In the genomic region with DNA sequence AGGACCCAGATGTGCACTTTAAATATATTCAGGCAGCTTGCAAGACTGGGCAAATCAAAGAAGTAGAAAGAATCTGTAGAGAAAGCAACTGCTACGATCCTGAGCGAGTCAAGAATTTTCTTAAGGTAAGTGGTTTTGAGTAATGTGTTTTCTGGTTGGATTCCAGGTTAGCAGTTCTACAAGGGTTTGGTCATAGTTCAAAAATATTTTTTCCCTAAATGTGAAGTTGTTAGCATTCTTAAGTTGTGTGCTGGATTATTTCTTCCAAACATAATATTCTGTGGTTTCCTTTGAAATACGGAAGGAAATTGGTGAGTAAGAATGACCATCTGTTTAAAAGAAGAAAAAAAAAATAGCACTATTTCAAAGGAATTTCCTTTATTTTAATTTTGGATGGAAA, we compare ENCODE assay signal across 8 cellular contexts. TPM values are rescaled to one million over a fixed set of nuclear protein-coding genes. Genes with fewer than 3 reads are reported as not detected.
A peak's percentile ranks its signal among the peaks of the same experiment; 100 is the strongest.
DNase-seq lines count a peak whose midpoint lies in the region; ATAC-seq, FAIRE-seq and TF ChIP-seq lines count a peak whose summit lies in the region.

No MANE protein-coding gene starts in this region.

- H3K4me1 ChIP-seq in adipocyte (ENCODE audit: control insufficient read depth, insufficient read depth, low read length): peaks cover 28% of the 10 kb centered on the region
- peaks cover 11 to 34% of the 10 kb centered on the region in 2 donors for H3K4me1 ChIP-seq in kidney (ENCODE audit: control insufficient read depth in 1 of 2, insufficient read depth in 1 of 2, low read depth in 1 of 2, low read length in 2 of 2)

- intact Hi-C loops in kidney (cut with DNase I): no loop called here

- ATAC-seq in GM19395 (IDR thresholded peaks at IDR 0.05; ENCODE audit: unreplicated experiment): no peak
- ATAC-seq in GM21447 (IDR thresholded peaks at IDR 0.05; ENCODE audit: unreplicated experiment): no peak
- ATAC-seq in HG02588 (IDR thresholded peaks at IDR 0.05; ENCODE audit: unreplicated experiment): no peak

- H3K27me3 ChIP-seq in adipocyte (replicated peaks; ENCODE audit: control insufficient read depth, insufficient read depth, low read length): no peaks in the 10 kb centered on the region

- TF ChIP-seq CTCF in kidney (IDR thresholded peaks at IDR 0.05; ENCODE audit: borderline replicate concordance, extremely low read depth, insufficient read depth): no peak

- H3K9me3 ChIP-seq in adipocyte (ENCODE audit: control insufficient read depth, low read length): no peaks in the 10 kb centered on the region
- H3K9me3 ChIP-seq in kidney (ENCODE audit: control insufficient read depth in 1 of 2, low read length in 2 of 2): no peaks in the 10 kb centered on the region

- H3K9ac ChIP-seq in adipocyte (ENCODE audit: low read length) (peak overlapping the region; percentile 43), kidney (ENCODE audit: low read length in 2 of 2) (no peak overlapping the region)

- peak overlapping the region; percentile 52 for H3K4me3 ChIP-seq in adipocyte (ENCODE audit: low read length)
- H3K4me3 ChIP-seq in kidney (ENCODE audit: low read length in 2 of 2): no peak overlapping the region

- H3K36me3 ChIP-seq in adipocyte (ENCODE audit: control insufficient read depth, insufficient read depth, low read length, severe bottlenecking) (peaks cover 96% of the 10 kb centered on the region), kidney (ENCODE audit: control insufficient read depth in 1 of 2, insufficient read depth in 2 of 2, low read length in 2 of 2) (peaks cover 18 to 34% of the 10 kb centered on the region in 2 donors)

- FAIRE-seq in kidney (lab: Jason Lieb, UNC): peak; percentile 82

- peak overlapping the region; percentile 28 to 67 for H3K27ac ChIP-seq in kidney (ENCODE audit: low read depth in 2 of 2, low read length in 2 of 2)

- DNase-seq in AG08395 (ENCODE audit: low spot score) (peak; percentile 76), HS-27A (ENCODE audit: low read depth) (peak; percentile 82), adipocyte (ENCODE audit: low read depth) (peak; percentile 81), kidney (no peak)
- DNase-seq in activated CD8-positive, alpha-beta memory T cell treated with anti-CD3 and anti-CD28 coated beads, Interleukin-2, amount 50 U/mL, for 48 hours: no peak

RNA-seq across cellular contexts. Expression of gene PTRH2, which starts 38.4 kb away (rescaled TPM):
- total RNA-seq in kidney: 17.3 TPM
- 27.6 TPM for polyA plus RNA-seq in kidney (ENCODE audit: insufficient read depth, low read depth, low replicate concordance)

RNA-seq across cellular contexts. Expression of gene VMP1, which starts 38.6 kb away (rescaled TPM):
- total RNA-seq in kidney: 338 TPM
- polyA plus RNA-seq in kidney (ENCODE audit: insufficient read depth, low read depth, low replicate concordance): 96.4 TPM

RNA-seq across cellular contexts. Expression of gene CLTC, which starts 49.1 kb away (rescaled TPM):
- 259 TPM for total RNA-seq in kidney
- polyA plus RNA-seq in kidney (ENCODE audit: insufficient read depth, low read depth, low replicate concordance): 213 TPM

Comparison
In these comparisons a context has a peak if more than half of its experiments do, and no peak if none do; other contexts are left out.
1. DNase-seq: peak in AG08395 (single experiment), HS-27A (single experiment) and adipocyte (single experiment); none in kidney (single experiment) and activated CD8-positive, alpha-beta memory T cell treated with anti-CD3 and anti-CD28 coated beads, Interleukin-2, amount 50 U/mL, for 48 hours (single experiment).